Comparison of ENCODE assay signal across 10 cellular contexts in genomic region chr18:9139400-9140039, GRCh38. TPM values are rescaled to one million over a fixed set of nuclear protein-coding genes. Genes with fewer than 3 reads are reported as not detected.
A peak's percentile ranks its signal among the peaks of the same experiment; 100 is the strongest.
DNase-seq lines count a peak whose midpoint lies in the region; ATAC-seq and TF ChIP-seq lines count a peak whose summit lies in the region.
"Had no signal": no experiment of that assay in that cellular context is flagged by ENCODE, and none has a peak within 500 bp of the region (broad histone marks: within the 10 kb centered on the region; RNA-seq: fewer than 3 reads in every experiment).

No MANE protein-coding gene starts in this region.

- peak overlapping the region; percentile 58 for H3K27ac Mint-ChIP-seq in HFFc6
- peak overlapping the region; percentile 85 for H3K27ac Mint-ChIP-seq in T-helper 2 cell treated with Interferon-gamma antibody and Interleukin-4, amounts not matched to agents 5 μg/mL and 100 μg/mL, for 36 hours
- H3K27ac Mint-ChIP-seq in stimulated activated effector memory CD8-positive, alpha-beta T cell treated with anti-CD3 and anti-CD28 coated beads, Interleukin-12 subunit alpha, Interleukin-12 subunit beta, amount 100 ng/mL, for 72 hours = peak overlapping the region; percentile 98

- H3K27me3 Mint-ChIP-seq in HFFc6 (ENCODE audit: insufficient read depth) = peaks cover 3% of the 10 kb centered on the region; the same call in 1 of the 2 replicates
- peaks cover 2% of the 10 kb centered on the region for H3K27me3 Mint-ChIP-seq in T-helper 2 cell treated with Interferon-gamma antibody and Interleukin-4, amounts not matched to agents 5 μg/mL and 100 μg/mL, for 36 hours (ENCODE audit: low read depth)

- peak overlapping the region; percentile 89 for H3K4me3 ChIP-seq in fibroblast of the aortic adventitia (ENCODE audit: low read depth, low read length)

- TF ChIP-seq CTCF in HFFc6 (IDR thresholded peaks at IDR 0.05) = no peak
- no peak for TF ChIP-seq CTCF in fibroblast of the aortic adventitia (IDR thresholded peaks at IDR 0.05; ENCODE audit: insufficient read depth, low read length)

- DNase-seq in HFFc6 (no peak), fibroblast of the aortic adventitia (ENCODE audit: low read depth) (no peak), COLO668 (lab: John Stamatoyannopoulos, UW; ENCODE audit: unreplicated experiment) (no peak), nucleus accumbens (lab: John Stamatoyannopoulos, UW) (no peak), iPS-NIHi7 (ENCODE audit: extremely low spot score) (no peak)
- DNase-seq in T-helper 2 cell treated with Interferon-gamma antibody and Interleukin-4, amounts not matched to agents 5 μg/mL and 100 μg/mL, for 36 hours (ENCODE audit: low spot score) = no peak
- DNase-seq in stimulated activated effector memory CD8-positive, alpha-beta T cell treated with anti-CD3 and anti-CD28 coated beads, Interleukin-12 subunit alpha, Interleukin-12 subunit beta, amount 100 ng/mL, for 72 hours (ENCODE audit: low spot score in 2 of 2) = no peak
- DNase-seq: activated gamma-delta T cell; H7; stimulated activated CD4-positive, alpha-beta T cell treated with anti-CD3 and anti-CD28 coated beads, Interleukin-12 subunit alpha, Interleukin-12 subunit beta, amount 100 ng/mL, for 4 hours had no signal

- peaks cover 7% of the 10 kb centered on the region; the same call in 1 of the 2 replicates for H3K36me3 Mint-ChIP-seq in HFFc6 (ENCODE audit: low read depth)
- peaks cover 32% of the 10 kb centered on the region for H3K36me3 Mint-ChIP-seq in T-helper 2 cell treated with Interferon-gamma antibody and Interleukin-4, amounts not matched to agents 5 μg/mL and 100 μg/mL, for 36 hours (ENCODE audit: low read depth)
- H3K36me3 Mint-ChIP-seq in stimulated activated effector memory CD8-positive, alpha-beta T cell treated with anti-CD3 and anti-CD28 coated beads, Interleukin-12 subunit alpha, Interleukin-12 subunit beta, amount 100 ng/mL, for 72 hours = peaks cover 96% of the 10 kb centered on the region

- H3K9me3 Mint-ChIP-seq in HFFc6 = no peaks in the 10 kb centered on the region
- no peaks in the 10 kb centered on the region for H3K9me3 Mint-ChIP-seq in T-helper 2 cell treated with Interferon-gamma antibody and Interleukin-4, amounts not matched to agents 5 μg/mL and 100 μg/mL, for 36 hours
- H3K9me3 Mint-ChIP-seq in stimulated activated effector memory CD8-positive, alpha-beta T cell treated with anti-CD3 and anti-CD28 coated beads, Interleukin-12 subunit alpha, Interleukin-12 subunit beta, amount 100 ng/mL, for 72 hours = no peaks in the 10 kb centered on the region

- ATAC-seq in stimulated activated effector memory CD8-positive, alpha-beta T cell treated with anti-CD3 and anti-CD28 coated beads, Interleukin-12 subunit alpha, Interleukin-12 subunit beta, amount 100 ng/mL, for 72 hours = no peak

- H3K4me1 Mint-ChIP-seq in HFFc6 (ENCODE audit: low read depth) = peaks cover 70% of the 10 kb centered on the region
- H3K4me1 Mint-ChIP-seq in T-helper 2 cell treated with Interferon-gamma antibody and Interleukin-4, amounts not matched to agents 5 μg/mL and 100 μg/mL, for 36 hours (ENCODE audit: low read depth) = peaks cover 59% of the 10 kb centered on the region
- peaks cover 37% of the 10 kb centered on the region for H3K4me1 Mint-ChIP-seq in stimulated activated effector memory CD8-positive, alpha-beta T cell treated with anti-CD3 and anti-CD28 coated beads, Interleukin-12 subunit alpha, Interleukin-12 subunit beta, amount 100 ng/mL, for 72 hours

- peak overlapping the region; percentile 94 for H3K4me3 Mint-ChIP-seq in HFFc6
- H3K4me3 Mint-ChIP-seq in T-helper 2 cell treated with Interferon-gamma antibody and Interleukin-4, amounts not matched to agents 5 μg/mL and 100 μg/mL, for 36 hours = peak overlapping the region; percentile 83
- H3K4me3 Mint-ChIP-seq in stimulated activated effector memory CD8-positive, alpha-beta T cell treated with anti-CD3 and anti-CD28 coated beads, Interleukin-12 subunit alpha, Interleukin-12 subunit beta, amount 100 ng/mL, for 72 hours = peak overlapping the region; percentile 87

RNA-seq across cellular contexts. Expression of gene ANKRD12, which starts 2.9 kb away (rescaled TPM):
- total RNA-seq in HFFc6 (2021; fragmentation: NEBNext Ultra II Directional; extraction: Animal tissue kit (Norgen Biotek cat#: 25700)) = 10 to 100 TPM; 26.5 to 31.3 (median 29.8) TPM
- total RNA-seq in fibroblast of the aortic adventitia (ENCODE audit: low replicate concordance) = 35.3 and 66.2 TPM in 2 replicates

RNA-seq across cellular contexts. Expression of gene NDUFV2, which starts 37.0 kb away (rescaled TPM):
- total RNA-seq in HFFc6 (2021; fragmentation: NEBNext Ultra II Directional; extraction: Animal tissue kit (Norgen Biotek cat#: 25700)) = 100 to 1,000 TPM; 157 to 198 (median 184) TPM
- total RNA-seq in fibroblast of the aortic adventitia (ENCODE audit: low replicate concordance) = 135 and 137 TPM in 2 replicates
